Comparison of ENCODE assay signal across 8 cellular contexts in genomic region chr9:137241490-137242328, GRCh38. TPM values are rescaled to one million over a fixed set of nuclear protein-coding genes. Genes with fewer than 3 reads are reported as not detected.
A peak's percentile ranks its signal among the peaks of the same experiment; 100 is the strongest.
DNase-seq lines count a peak whose midpoint lies in the region; ATAC-seq and TF ChIP-seq lines count a peak whose summit lies in the region.

No MANE protein-coding gene starts in this region.

- peaks cover 28% of the 10 kb centered on the region for H3K4me1 Mint-ChIP-seq in activated T-cell treated with anti-CD3 and anti-CD28 coated beads, Interleukin-2, amount 50 U/mL, for 4 hours (ENCODE audit: low read depth)
- H3K4me1 Mint-ChIP-seq in neural progenitor cell: peaks cover 36% of the 10 kb centered on the region

- H3K36me3 Mint-ChIP-seq in activated T-cell treated with anti-CD3 and anti-CD28 coated beads, Interleukin-2, amount 50 U/mL, for 4 hours (ENCODE audit: insufficient read depth): peaks cover 12% of the 10 kb centered on the region
- peaks cover 14% of the 10 kb centered on the region for H3K36me3 Mint-ChIP-seq in neural progenitor cell

- peak overlapping the region; percentile 100 for H3K4me2 ChIP-seq in neural progenitor cell

- H3K36me3 ChIP-seq in neural progenitor cell (no peaks in the 10 kb centered on the region), suprapubic skin (peaks cover 15% of the 10 kb centered on the region)

- H3K27me3 Mint-ChIP-seq in activated T-cell treated with anti-CD3 and anti-CD28 coated beads, Interleukin-2, amount 50 U/mL, for 4 hours (ENCODE audit: low read depth): no peaks in the 10 kb centered on the region
- H3K27me3 Mint-ChIP-seq in neural progenitor cell (ENCODE audit: insufficient read depth, low read depth): no peaks in the 10 kb centered on the region

- peak overlapping the region; percentile 89 for H3K4me3 Mint-ChIP-seq in activated T-cell treated with anti-CD3 and anti-CD28 coated beads, Interleukin-2, amount 50 U/mL, for 4 hours
- H3K4me3 Mint-ChIP-seq in neural progenitor cell: peak overlapping the region; percentile 92

- H3K4me1 ChIP-seq in neural progenitor cell (peaks cover 12% of the 10 kb centered on the region), suprapubic skin (peaks cover 76% of the 10 kb centered on the region)

- peaks cover 36% of the 10 kb centered on the region for H3K79me2 ChIP-seq in neural progenitor cell (ENCODE audit: low read depth)

- no peak overlapping the region for H2AFZ ChIP-seq in neural progenitor cell (replicated peaks)

- TF ChIP-seq POLR2A in suprapubic skin (IDR thresholded peaks at IDR 0.05): no peak

- peak overlapping the region; percentile 53 for H3K27ac Mint-ChIP-seq in neural progenitor cell

- H3K9me3 Mint-ChIP-seq in activated T-cell treated with anti-CD3 and anti-CD28 coated beads, Interleukin-2, amount 50 U/mL, for 4 hours: no peaks in the 10 kb centered on the region
- H3K9me3 Mint-ChIP-seq in neural progenitor cell: no peaks in the 10 kb centered on the region

- H3K4me3 ChIP-seq in AG09309 (ENCODE audit: control insufficient read depth, low read depth, low read length) (peak overlapping the region; percentile 90), neural progenitor cell (peak overlapping the region; percentile 100), suprapubic skin (peak overlapping the region; percentile 88)

- H3K9me3 ChIP-seq in neural progenitor cell (ENCODE audit: low read depth): no peaks in the 10 kb centered on the region
- no peaks in the 10 kb centered on the region for H3K9me3 ChIP-seq in suprapubic skin

- peaks cover 51% of the 10 kb centered on the region for H4K20me1 ChIP-seq in neural progenitor cell (ENCODE audit: low read depth)

- H3K27ac ChIP-seq in neural progenitor cell: no peak overlapping the region
- peak overlapping the region; percentile 96 for H3K27ac ChIP-seq in suprapubic skin

- H3K27me3 ChIP-seq in neural progenitor cell (no peaks in the 10 kb centered on the region), suprapubic skin (no peaks in the 10 kb centered on the region)

- H3K9ac ChIP-seq in neural progenitor cell: peak overlapping the region; percentile 68

- TF ChIP-seq CTCF in AG09309 (IDR thresholded peaks at IDR 0.05; ENCODE audit: control insufficient read depth, insufficient read depth, low read depth, low read length, missing control alignments) (no peak), neural progenitor cell (IDR thresholded peaks at IDR 0.05) (no peak), suprapubic skin (IDR thresholded peaks at IDR 0.05) (no peak)

- peaks cover 51% of the 10 kb centered on the region for H3F3A ChIP-seq in neural progenitor cell (ENCODE audit: low read depth)

- DNase-seq in AG09309 (ENCODE audit: low read depth) (no peak), NCI-H460 (ENCODE audit: extremely low read depth, low read depth) (peak; percentile 55), fibroblast of gingiva (ENCODE audit: low read depth) (peak; percentile 31), neural progenitor cell (ENCODE audit: low spot score) (peak; percentile 67), suprapubic skin (ENCODE audit: low spot score in 2 of 2) (no peak)
- peak; percentile 73 for DNase-seq in activated T-cell treated with anti-CD3 and anti-CD28 coated beads, Interleukin-2, amount 50 U/mL, for 4 hours

- TF ChIP-seq EP300 in suprapubic skin (IDR thresholded peaks at IDR 0.05): no peak

- 31% methylated on average over 5 of the region's 84 CpGs for WGBS in suprapubic skin

- peak; percentile 0 for ATAC-seq in GM21526 (IDR thresholded peaks at IDR 0.05; ENCODE audit: low FRiP score, unreplicated experiment)
- ATAC-seq in activated T-cell treated with anti-CD3 and anti-CD28 coated beads, Interleukin-2, amount 50 U/mL, for 4 hours: peak; percentile 42 to 46
- no peak for ATAC-seq in HG03442 (IDR thresholded peaks at IDR 0.05; ENCODE audit: unreplicated experiment)

RNA-seq across cellular contexts. Expression of gene TUBB4B, which starts 0.6 kb away (rescaled TPM):
- total RNA-seq in NCI-H460 (2014; rRNA removed; shearing (Covaris generic)): 167 and 171 TPM in 2 replicates
- 515 and 625 TPM in 2 replicates for polyA plus RNA-seq in NCI-H460 (2014; cell fraction: nucleus; rRNA removed)
- total RNA-seq in activated T-cell treated with anti-CD3 and anti-CD28 coated beads, Interleukin-2, amount 50 U/mL, for 4 hours: 100 to 1,000 TPM; 345 to 383 (median 380) TPM
- total RNA-seq in neural progenitor cell (ENCODE audit: low replicate concordance) (183 and 367 TPM in 2 replicates), suprapubic skin (100 to 1,000 TPM; 225 to 708 (median 639) TPM)

RNA-seq across cellular contexts. Expression of gene STPG3, which starts 9.4 kb away (rescaled TPM):
- not detected in 2 replicates for total RNA-seq in NCI-H460 (2014; rRNA removed; shearing (Covaris generic))
- polyA plus RNA-seq in NCI-H460 (2014; cell fraction: nucleus; rRNA removed): not detected in 2 replicates
- total RNA-seq in activated T-cell treated with anti-CD3 and anti-CD28 coated beads, Interleukin-2, amount 50 U/mL, for 4 hours: not detected
- total RNA-seq in neural progenitor cell (ENCODE audit: low replicate concordance) (not detected in 2 replicates), suprapubic skin (1 to 10 TPM in 1 of 4 donors, not detected in 3; 1.2 TPM)

RNA-seq across cellular contexts. Expression of gene SLC34A3, which starts 11.0 kb away (rescaled TPM):
- total RNA-seq in NCI-H460 (2014; rRNA removed; shearing (Covaris generic)): not detected in 2 replicates
- polyA plus RNA-seq in NCI-H460 (2014; cell fraction: nucleus; rRNA removed): 1.2 TPM in 1 of 2 replicates, not detected in the other
- total RNA-seq in activated T-cell treated with anti-CD3 and anti-CD28 coated beads, Interleukin-2, amount 50 U/mL, for 4 hours: not detected
- total RNA-seq in neural progenitor cell (ENCODE audit: low replicate concordance): not detected in 2 replicates
- under 1 TPM in 1 of 4 donors, not detected in 3; 0.34 TPM for total RNA-seq in suprapubic skin

RNA-seq across cellular contexts. Expression of gene NELFB, which starts 13.4 kb away (rescaled TPM):
- total RNA-seq in NCI-H460 (2014; rRNA removed; shearing (Covaris generic)): 41.5 and 43.8 TPM in 2 replicates
- polyA plus RNA-seq in NCI-H460 (2014; cell fraction: nucleus; rRNA removed): 99.2 and 107 TPM in 2 replicates
- 10 to 100 TPM; 72.0 to 81.1 (median 73.5) TPM for total RNA-seq in activated T-cell treated with anti-CD3 and anti-CD28 coated beads, Interleukin-2, amount 50 U/mL, for 4 hours
- total RNA-seq in neural progenitor cell (ENCODE audit: low replicate concordance) (35.2 and 76.1 TPM in 2 replicates), suprapubic skin (10 to 100 TPM; 45.0 to 54.2 (median 50.9) TPM)

RNA-seq across cellular contexts. Expression of gene RNF224, which starts 14.4 kb away (rescaled TPM):
- not detected in 2 replicates for total RNA-seq in NCI-H460 (2014; rRNA removed; shearing (Covaris generic))
- polyA plus RNA-seq in NCI-H460 (2014; cell fraction: nucleus; rRNA removed): not detected in 2 replicates
- not detected for total RNA-seq in activated T-cell treated with anti-CD3 and anti-CD28 coated beads, Interleukin-2, amount 50 U/mL, for 4 hours
- total RNA-seq in neural progenitor cell (ENCODE audit: low replicate concordance): not detected in 2 replicates
- total RNA-seq in suprapubic skin: 1 to 10 TPM in 3 of 4 donors, under 1 TPM in 1; 0.34 to 2.0 (median 1.1) TPM

Comparison
In these comparisons a context has a peak if more than half of its experiments do, and no peak if none do; other contexts are left out.
1. DNase-seq: peak in NCI-H460 (single experiment), activated T-cell treated with anti-CD3 and anti-CD28 coated beads, Interleukin-2, amount 50 U/mL, for 4 hours (single experiment), fibroblast of gingiva (single experiment) and neural progenitor cell (single experiment); none in AG09309 (single experiment) and suprapubic skin (0 of 2).
2. Peak in every context shown above with its lines, with median percentiles within 50 percentile points of each other: H3K4me3 ChIP-seq.